19 cellular contexts compared by ENCODE assay signal in the genomic region with DNA sequence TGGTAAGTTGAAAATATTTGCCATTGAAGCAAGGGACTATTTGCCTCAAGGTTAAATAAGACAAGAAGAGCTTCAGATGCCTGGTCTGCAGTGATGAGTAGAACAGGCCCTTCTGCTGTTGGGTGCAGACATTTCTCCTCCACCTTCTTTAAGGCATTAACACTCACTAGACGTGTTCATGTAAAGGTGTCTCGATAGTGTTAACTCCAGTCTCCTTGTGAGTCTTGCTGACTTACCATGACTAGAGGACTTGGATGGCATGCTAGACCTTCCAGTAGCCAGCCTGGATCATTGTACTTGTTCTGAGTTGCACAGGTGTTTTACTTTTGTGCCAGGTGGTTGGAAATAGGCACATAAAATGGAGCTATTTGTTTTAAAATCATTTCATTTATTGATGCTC. TPM values are rescaled to one million over a fixed set of nuclear protein-coding genes. Genes with fewer than 3 reads are reported as not detected.
A peak's percentile ranks its signal among the peaks of the same experiment; 100 is the strongest.
DNase-seq lines count a peak whose midpoint lies in the region; ATAC-seq, FAIRE-seq and TF ChIP-seq lines count a peak whose summit lies in the region.
"Had no signal": no experiment of that assay in that cellular context is flagged by ENCODE, and none has a peak within 500 bp of the region (broad histone marks: within the 10 kb centered on the region; RNA-seq: fewer than 3 reads in every experiment).

No MANE protein-coding gene starts in this region.

- FAIRE-seq in bronchial epithelial cell (lab: Jason Lieb, UNC) = peak; percentile 80
- FAIRE-seq: GM12878 had no signal

- H3K27me3 ChIP-seq in CD8-positive, alpha-beta memory T cell (ENCODE audit: insufficient read depth, low read length, poor library complexity, severe bottlenecking) = no peaks in the 10 kb centered on the region
- H3K27me3 ChIP-seq in bronchial epithelial cell (ENCODE audit: control insufficient read depth, insufficient read depth, low read length) (no peaks in the 10 kb centered on the region), neural progenitor cell (no peaks in the 10 kb centered on the region), heart left ventricle (no peaks in the 10 kb centered on the region), MM.1S (replicated peaks; ENCODE audit: insufficient read depth, low read length) (no peaks in the 10 kb centered on the region)

- no peaks in the 10 kb centered on the region for H3K4me1 ChIP-seq in CD8-positive, alpha-beta memory T cell (ENCODE audit: insufficient read depth, low read length)
- peaks cover 13% of the 10 kb centered on the region for H3K4me1 ChIP-seq in neural progenitor cell
- H3K4me1 ChIP-seq in heart left ventricle = peaks cover 0 to 7% (median 0%) of the 10 kb centered on the region in 12 donors
- H3K4me1 ChIP-seq in MM.1S (ENCODE audit: low read length) = no peaks in the 10 kb centered on the region
- H3K4me1 ChIP-seq: SJSA1 had no signal

- no peaks in the 10 kb centered on the region for H3K4me1 Mint-ChIP-seq in CD8-positive, alpha-beta memory T cell
- H3K4me1 Mint-ChIP-seq in neural progenitor cell = peaks cover 18% of the 10 kb centered on the region
- H3K4me1 Mint-ChIP-seq in stimulated activated naive CD8-positive, alpha-beta T cell treated with anti-CD3 and anti-CD28 coated beads, Interleukin-15, amount 100 ng/mL, for 72 hours = no peaks in the 10 kb centered on the region
- H3K4me1 Mint-ChIP-seq: naive thymus-derived CD4-positive, alpha-beta T cell had no signal

- no peaks in the 10 kb centered on the region for H3K36me3 Mint-ChIP-seq in CD8-positive, alpha-beta memory T cell
- no peaks in the 10 kb centered on the region for H3K36me3 Mint-ChIP-seq in neural progenitor cell
- H3K36me3 Mint-ChIP-seq: naive thymus-derived CD4-positive, alpha-beta T cell had no signal

- no peaks in the 10 kb centered on the region for H3K36me3 ChIP-seq in CD8-positive, alpha-beta memory T cell (ENCODE audit: insufficient read depth, low read length)
- H3K36me3 ChIP-seq in bronchial epithelial cell (ENCODE audit: control insufficient read depth, insufficient read depth, low read length) (no peaks in the 10 kb centered on the region), neural progenitor cell (no peaks in the 10 kb centered on the region), heart left ventricle (no peaks in the 10 kb centered on the region), MM.1S (replicated peaks; ENCODE audit: insufficient read depth, low read length) (no peaks in the 10 kb centered on the region)
- H3K36me3 ChIP-seq: SJSA1, WERI-Rb-1 had no signal

- H3K27me3 Mint-ChIP-seq in CD8-positive, alpha-beta memory T cell = peaks cover 0 to 2% of the 10 kb centered on the region in 2 donors
- peaks cover 8% of the 10 kb centered on the region for H3K27me3 Mint-ChIP-seq in neural progenitor cell (ENCODE audit: insufficient read depth, low read depth)
- H3K27me3 Mint-ChIP-seq in stimulated activated naive CD8-positive, alpha-beta T cell treated with anti-CD3 and anti-CD28 coated beads, Interleukin-15, amount 100 ng/mL, for 72 hours = peaks cover 6% of the 10 kb centered on the region
- H3K27me3 Mint-ChIP-seq: dendritic cell treated with granulocyte-macrophage colony-stimulating factor and Interleukin-4, amounts not matched to agents 40 ng/mL and 50 ng/mL, for 4 days had no signal

- no peak for ATAC-seq in stimulated activated naive CD8-positive, alpha-beta T cell treated with anti-CD3 and anti-CD28 coated beads, Interleukin-15, amount 100 ng/mL, for 72 hours
- no peak for ATAC-seq in heart left ventricle
- ATAC-seq: GM12878; naive thymus-derived CD4-positive, alpha-beta T cell; sciatic nerve had no signal

- CTCF ChIA-PET in CD8-positive, alpha-beta memory T cell (lab: Charles Lee) = no interaction called here

- H3K9me2 ChIP-seq in MM.1S (replicated peaks; ENCODE audit: insufficient read depth, low read length) = no peaks in the 10 kb centered on the region

- peak overlapping the region; percentile 52 for H3K27ac ChIP-seq in CD8-positive, alpha-beta memory T cell (ENCODE audit: low read depth, low read length)
- no peak overlapping the region for H3K27ac ChIP-seq in neural progenitor cell
- H3K27ac ChIP-seq in heart left ventricle = no peak overlapping the region
- H3K27ac ChIP-seq in MM.1S (ENCODE audit: low read length) = no peak overlapping the region
- H3K27ac ChIP-seq: SJSA1, WERI-Rb-1 had no signal

- TF ChIP-seq CTCF in bronchial epithelial cell (IDR thresholded peaks at IDR 0.05; ENCODE audit: insufficient read depth, low read length, severe bottlenecking) = no peak
- no peak for TF ChIP-seq CTCF in neural progenitor cell (IDR thresholded peaks at IDR 0.05)
- no peak for TF ChIP-seq CTCF in heart left ventricle (IDR thresholded peaks at IDR 0.05)
- TF ChIP-seq CTCF in MM.1S (IDR thresholded peaks at IDR 0.05; ENCODE audit: low read length) = no peak

- no peak overlapping the region for H3K9ac ChIP-seq in neural progenitor cell
- H3K9ac ChIP-seq in MM.1S (ENCODE audit: low read length) = no peak overlapping the region

- H3K9me3 ChIP-seq in CD8-positive, alpha-beta memory T cell (ENCODE audit: low read length) = no peaks in the 10 kb centered on the region
- H3K9me3 ChIP-seq in neural progenitor cell (ENCODE audit: low read depth) = no peaks in the 10 kb centered on the region
- H3K9me3 ChIP-seq in heart left ventricle = no peaks in the 10 kb centered on the region
- H3K9me3 ChIP-seq in MM.1S (replicated peaks; ENCODE audit: insufficient read depth, low read length) = no peaks in the 10 kb centered on the region
- H3K9me3 ChIP-seq: SJSA1 had no signal

- POLR2A ChIA-PET in CD8-positive, alpha-beta memory T cell (lab: Charles Lee) = no interaction called here

- TF ChIP-seq POLR2A in heart left ventricle (IDR thresholded peaks at IDR 0.05) = no peak

- H2AFZ ChIP-seq in neural progenitor cell (replicated peaks) (no peak overlapping the region), MM.1S (ENCODE audit: low read length) (no peak overlapping the region)

- no peak overlapping the region for H3K27ac Mint-ChIP-seq in CD8-positive, alpha-beta memory T cell
- no peak overlapping the region for H3K27ac Mint-ChIP-seq in neural progenitor cell
- no peak overlapping the region for H3K27ac Mint-ChIP-seq in stimulated activated naive CD8-positive, alpha-beta T cell treated with anti-CD3 and anti-CD28 coated beads, Interleukin-15, amount 100 ng/mL, for 72 hours
- H3K27ac Mint-ChIP-seq: dendritic cell treated with granulocyte-macrophage colony-stimulating factor and Interleukin-4, amounts not matched to agents 40 ng/mL and 50 ng/mL, for 4 days; naive thymus-derived CD4-positive, alpha-beta T cell; T-helper 1 cell treated with Interleukin-12 subunit alpha and Interleukin-12 subunit beta and Interleukin-4 antibody, amounts not matched to agents 30 μg/mL and 1 μg/mL, for 36 hours had no signal

- H3K4me3 ChIP-seq in CD8-positive, alpha-beta memory T cell (ENCODE audit: low read length) = no peak overlapping the region
- H3K4me3 ChIP-seq in bronchial epithelial cell (ENCODE audit: low read depth, low read length) (no peak overlapping the region), neural progenitor cell (peak overlapping the region; percentile 27), heart left ventricle (no peak overlapping the region), MM.1S (ENCODE audit: low read length) (no peak overlapping the region)
- H3K4me3 ChIP-seq: GM12878, SJSA1 had no signal

- WGBS in heart left ventricle, 4 donors = 76 to 91% (median 87%) methylated on average over 2 of the region's 2 CpGs

- H4K20me1 ChIP-seq in neural progenitor cell (ENCODE audit: low read depth) = no peaks in the 10 kb centered on the region
- H4K20me1 ChIP-seq in MM.1S (ENCODE audit: insufficient read depth, low read length) = no peaks in the 10 kb centered on the region

- DNase-seq in CD8-positive, alpha-beta memory T cell = no peak
- DNase-seq in NCI-H460 (ENCODE audit: extremely low read depth, low read depth) = peak; percentile 86
- DNase-seq in bronchial epithelial cell (ENCODE audit: low read depth) = peak; percentile 76
- DNase-seq in neural progenitor cell (ENCODE audit: low spot score) = peak; percentile 7
- DNase-seq in stimulated activated naive CD8-positive, alpha-beta T cell treated with anti-CD3 and anti-CD28 coated beads, Interleukin-15, amount 100 ng/mL, for 72 hours = no peak
- DNase-seq in heart left ventricle = no peak
- DNase-seq in MM.1S = no peak
- DNase-seq in activated CD8-positive, alpha-beta memory T cell treated with anti-CD3 and anti-CD28 coated beads, Interleukin-2, amount 50 U/mL, for 48 hours = no peak
- DNase-seq: activated CD4-positive, alpha-beta T cell treated with anti-CD3 and anti-CD28 coated beads, Interleukin-2, amount 50 U/mL, for 4 hours; activated gamma-delta T cell; naive thymus-derived CD4-positive, alpha-beta T cell; NCI-H1105; NCI-H524 treated with DMSO at 0.1 percent for 48 hours; WERI-Rb-1 had no signal

- peak overlapping the region; percentile 73 for H3K4me2 ChIP-seq in neural progenitor cell
- H3K4me2 ChIP-seq in MM.1S (ENCODE audit: low read depth, low read length) = no peak overlapping the region

- H3F3A ChIP-seq in neural progenitor cell (ENCODE audit: low read depth) = no peaks in the 10 kb centered on the region
- no peaks in the 10 kb centered on the region for H3F3A ChIP-seq in MM.1S (ENCODE audit: insufficient read depth, low read length)

- intact Hi-C loops in heart left ventricle (cut with DNase I) = no loop called here

- no peaks in the 10 kb centered on the region for H3K79me2 ChIP-seq in neural progenitor cell (ENCODE audit: low read depth)
- H3K79me2 ChIP-seq in MM.1S (ENCODE audit: low read length) = no peaks in the 10 kb centered on the region

- H3K9me3 Mint-ChIP-seq in CD8-positive, alpha-beta memory T cell = no peaks in the 10 kb centered on the region
- no peaks in the 10 kb centered on the region for H3K9me3 Mint-ChIP-seq in neural progenitor cell
- H3K9me3 Mint-ChIP-seq in stimulated activated naive CD8-positive, alpha-beta T cell treated with anti-CD3 and anti-CD28 coated beads, Interleukin-15, amount 100 ng/mL, for 72 hours = no peaks in the 10 kb centered on the region
- H3K9me3 Mint-ChIP-seq: dendritic cell treated with granulocyte-macrophage colony-stimulating factor and Interleukin-4, amounts not matched to agents 40 ng/mL and 50 ng/mL, for 4 days; naive thymus-derived CD4-positive, alpha-beta T cell; T-helper 1 cell treated with Interleukin-12 subunit alpha and Interleukin-12 subunit beta and Interleukin-4 antibody, amounts not matched to agents 30 μg/mL and 1 μg/mL, for 36 hours had no signal

- H3K4me3 Mint-ChIP-seq in CD8-positive, alpha-beta memory T cell = no peak overlapping the region
- H3K4me3 Mint-ChIP-seq in neural progenitor cell = no peak overlapping the region
- H3K4me3 Mint-ChIP-seq in stimulated activated naive CD8-positive, alpha-beta T cell treated with anti-CD3 and anti-CD28 coated beads, Interleukin-15, amount 100 ng/mL, for 72 hours = no peak overlapping the region
- H3K4me3 Mint-ChIP-seq: dendritic cell treated with granulocyte-macrophage colony-stimulating factor and Interleukin-4, amounts not matched to agents 40 ng/mL and 50 ng/mL, for 4 days; naive thymus-derived CD4-positive, alpha-beta T cell; T-helper 1 cell treated with Interleukin-12 subunit alpha and Interleukin-12 subunit beta and Interleukin-4 antibody, amounts not matched to agents 30 μg/mL and 1 μg/mL, for 36 hours had no signal

RNA-seq across cellular contexts. Expression of gene AKR1C3, which starts 15.4 kb away (rescaled TPM):
- total RNA-seq in CD8-positive, alpha-beta memory T cell = under 1 TPM in 1 of 2 experiments, not detected in 1; 0.75 TPM
- polyA plus RNA-seq in CD8-positive, alpha-beta memory T cell = 4.2 TPM
- total RNA-seq in NCI-H460 (2014; rRNA removed; shearing (Covaris generic)) = 818 and 909 TPM in 2 replicates
- 748 and 826 TPM in 2 replicates for polyA plus RNA-seq in NCI-H460 (2014; cell fraction: nucleus; rRNA removed)
- total RNA-seq in bronchial epithelial cell (45.5 and 69.5 TPM in 2 replicates), neural progenitor cell (ENCODE audit: low replicate concordance) (1.9 and 2.8 TPM in 2 replicates), heart left ventricle (10 to 100 TPM; 13.9 to 25.1 (median 21.1) TPM)
- polyA plus RNA-seq in heart left ventricle = 10 to 100 TPM; 17.5 to 23.7 TPM

Comparison
In these comparisons a context has a peak if more than half of its experiments do, and no peak if none do; other contexts are left out.
1. DNase-seq: peak in NCI-H460 (single experiment), bronchial epithelial cell (single experiment) and neural progenitor cell (single experiment); none in CD8-positive, alpha-beta memory T cell (0 of 5), stimulated activated naive CD8-positive, alpha-beta T cell treated with anti-CD3 and anti-CD28 coated beads, Interleukin-15, amount 100 ng/mL, for 72 hours (0 of 2), heart left ventricle (0 of 5), MM.1S (single experiment) and activated CD8-positive, alpha-beta memory T cell treated with anti-CD3 and anti-CD28 coated beads, Interleukin-2, amount 50 U/mL, for 48 hours (single experiment).
2. RNA of gene AKR1C3, which starts 15.4 kb away (total RNA-seq): 818 to 909 TPM in NCI-H460; 45.5 to 69.5 TPM in bronchial epithelial cell, 13.9 to 25.1 TPM in heart left ventricle, 1.9 to 2.8 TPM in neural progenitor cell and 0.75 TPM in CD8-positive, alpha-beta memory T cell; every median in the first group is over 10 times any median in the second.